In genomic region chr7:148697256-148697841, GRCh38 we compare ENCODE assay signal across 8 cellular contexts. TPM values are rescaled to one million over a fixed set of nuclear protein-coding genes. Genes with fewer than 3 reads are reported as not detected.
A peak's percentile ranks its signal among the peaks of the same experiment; 100 is the strongest.
DNase-seq lines count a peak whose midpoint lies in the region; ATAC-seq and TF ChIP-seq lines count a peak whose summit lies in the region.

No MANE protein-coding gene starts in this region.

- TF ChIP-seq POLR2A in stomach (IDR thresholded peaks at IDR 0.05): no peak

- DNase-seq in HFFc6: peak; percentile 45
- DNase-seq in dorsolateral prefrontal cortex: peak in 2 of 10 donors; percentile 9 to 18
- DNase-seq in stomach: no peak
- no peak for DNase-seq in left lobe of liver (ENCODE audit: low spot score)

- TF ChIP-seq EP300 in stomach (IDR thresholded peaks at IDR 0.05): no peak

- TF ChIP-seq CTCF in HFFc6 (IDR thresholded peaks at IDR 0.05) (no peak), dorsolateral prefrontal cortex (IDR thresholded peaks at IDR 0.05 in 54 of 56, conservative IDR thresholded peaks at IDR 0.05 in 2 of 56; ENCODE audit: low read depth in 1 of 56, partially characterized antibody in 56 of 56) (no peak), stomach (IDR thresholded peaks at IDR 0.05) (no peak)

- WGBS in stomach, 5 donors: 28 to 38% (median 31%) methylated on average over 13 of the region's 13 CpGs

- no peaks in the 10 kb centered on the region for H3K27me3 ChIP-seq in dorsolateral prefrontal cortex
- no peaks in the 10 kb centered on the region for H3K27me3 ChIP-seq in mucosa of rectum (ENCODE audit: control insufficient read depth in 2 of 2, insufficient read depth in 2 of 2, low read length in 2 of 2)
- no peaks in the 10 kb centered on the region for H3K27me3 ChIP-seq in stomach

- H3K4me1 Mint-ChIP-seq in HFFc6 (ENCODE audit: low read depth): peaks cover 43% of the 10 kb centered on the region

- H3K4me1 ChIP-seq in mucosa of rectum (ENCODE audit: control insufficient read depth in 2 of 2, insufficient read depth in 2 of 2, low read length in 2 of 2) (peaks cover 2 to 16% of the 10 kb centered on the region in 2 donors), stomach (peaks cover 15 to 40% (median 27%) of the 10 kb centered on the region in 4 donors)

- H3K4me3 ChIP-seq in dorsolateral prefrontal cortex (peak overlapping the region; percentile 68 to 98 (median 90)), mucosa of rectum (ENCODE audit: low read length in 2 of 2) (peak overlapping the region; percentile 82 to 90), stomach (peak overlapping the region; percentile 81 to 92 (median 87))

- H3K36me3 ChIP-seq in mucosa of rectum (ENCODE audit: control insufficient read depth in 2 of 2, insufficient read depth in 2 of 2, low read length in 2 of 2) (no peaks in the 10 kb centered on the region), stomach (no peaks in the 10 kb centered on the region)

- H3K4me3 Mint-ChIP-seq in HFFc6: peak overlapping the region; percentile 88

- no peaks in the 10 kb centered on the region for H3K9me3 ChIP-seq in mucosa of rectum (ENCODE audit: control insufficient read depth in 2 of 2, low read length in 2 of 2)
- no peaks in the 10 kb centered on the region for H3K9me3 ChIP-seq in stomach

- no peaks in the 10 kb centered on the region; the same call in 1 of the 2 replicates for H3K27me3 Mint-ChIP-seq in HFFc6 (ENCODE audit: insufficient read depth)

- H3K36me3 Mint-ChIP-seq in HFFc6 (ENCODE audit: low read depth): peaks cover 4% of the 10 kb centered on the region; the same call in 1 of the 2 replicates

- intact Hi-C loops in dorsolateral prefrontal cortex (cut with DNase I): loop anchor here (5.0 to 10.0 kb wide), 2 partner anchors 190 to 267 kb away; no protein-coding TSS in a partner anchor
- intact Hi-C loops in stomach (cut with DNase I; ENCODE audit: low total_unique reads): no loop called here

- ATAC-seq in activated CD4-positive, CD25-positive, alpha-beta regulatory T cell treated with anti-CD3 and anti-CD28 coated beads, Interleukin-2, amount 50 U/mL, for 24 hours: peak; percentile 58 to 65
- ATAC-seq in HG03432 (IDR thresholded peaks at IDR 0.05; ENCODE audit: unreplicated experiment): no peak
- ATAC-seq in HG03280 (IDR thresholded peaks at IDR 0.05; ENCODE audit: unreplicated experiment): no peak
- no peak for ATAC-seq in left lobe of liver

- peak overlapping the region in 56 of 59 donors; percentile 66 to 99 (median 94) for H3K27ac ChIP-seq in dorsolateral prefrontal cortex
- peak overlapping the region; percentile 92 for H3K27ac ChIP-seq in mucosa of rectum (ENCODE audit: low read depth in 2 of 2, low read length in 2 of 2)
- peak overlapping the region; percentile 60 to 99 (median 98) for H3K27ac ChIP-seq in stomach

- peak overlapping the region; percentile 63 to 96 for H3K9ac ChIP-seq in mucosa of rectum (ENCODE audit: low read depth in 1 of 2, low read length in 2 of 2)

- H3K9me3 Mint-ChIP-seq in HFFc6: no peaks in the 10 kb centered on the region

- H3K27ac Mint-ChIP-seq in HFFc6: peak overlapping the region; percentile 82

RNA-seq across cellular contexts. Expression of gene CUL1, which starts 1.4 kb away (rescaled TPM):
- 10 to 100 TPM; 42.9 to 50.9 (median 49.2) TPM for total RNA-seq in HFFc6 (2021; fragmentation: NEBNext Ultra II Directional; extraction: Animal tissue kit (Norgen Biotek cat#: 25700))
- total RNA-seq in dorsolateral prefrontal cortex (10 to 100 TPM; 36.5 to 74.2 (median 59.6) TPM), stomach (10 to 100 TPM; 23.8 to 56.4 (median 37.8) TPM), left lobe of liver (22.9 TPM)
- polyA plus RNA-seq in stomach: 10 to 100 TPM; 22.5 to 33.5 (median 23.3) TPM

Comparison
In these comparisons a context has a peak if more than half of its experiments do, and no peak if none do; other contexts are left out.
1. ATAC-seq: peak in activated CD4-positive, CD25-positive, alpha-beta regulatory T cell treated with anti-CD3 and anti-CD28 coated beads, Interleukin-2, amount 50 U/mL, for 24 hours (2 of 2); none in HG03432 (single experiment), HG03280 (single experiment) and left lobe of liver (single experiment).
2. Peak in every context shown above with its lines, with median percentiles within 50 percentile points of each other: H3K27ac ChIP-seq and H3K4me3 ChIP-seq.